Comparison of ENCODE assay signal across 1 cellular context in genomic region chr6:8655670-8656454, GRCh38.
TF ChIP-seq lines count a peak whose summit lies in the region.

No MANE protein-coding gene starts in this region.

TF ChIP-seq in HepG2, 621 proteins besides CTCF, POLR2A, EP300 and RAD21 (continued from another document):
- TF ChIP-seq SOX6 (IDR thresholded peaks at IDR 0.05) (no peak), SOX6 (CRISPR knock-in tag; IDR thresholded peaks at IDR 0.05) (peak; percentile 93), TBL1XR1 (IDR thresholded peaks at IDR 0.05; ENCODE audit: borderline replicate concordance, low read length, partially characterized antibody) (peak; percentile 29), FOXK2 (IDR thresholded peaks at IDR 0.05) (peak; percentile 23; the same call in 1 of the 2 replicates), NFYB (CRISPR knock-in tag; IDR thresholded peaks at IDR 0.05) (no peak), AHDC1 (CRISPR knock-in tag; IDR thresholded peaks at IDR 0.05; ENCODE audit: borderline replicate concordance) (peak; percentile 90; the same call in 1 of the 2 replicates), POGK (CRISPR knock-in tag; conservative IDR thresholded peaks at IDR 0.05) (no peak), ZNF414 (CRISPR knock-in tag; IDR thresholded peaks at IDR 0.05) (no peak), ZNF335 (CRISPR knock-in tag; IDR thresholded peaks at IDR 0.05) (no peak), RCOR2 (CRISPR knock-in tag; IDR thresholded peaks at IDR 0.05) (no peak), HINFP (CRISPR knock-in tag; IDR thresholded peaks at IDR 0.05; ENCODE audit: low read depth) (no peak), ZNF709 (CRISPR knock-in tag; IDR thresholded peaks at IDR 0.05) (no peak), ATF2 (CRISPR knock-in tag; IDR thresholded peaks at IDR 0.05) (no peak), NR1H2 (CRISPR knock-in tag; IDR thresholded peaks at IDR 0.05; ENCODE audit: borderline replicate concordance, low read depth) (no peak), ZBTB34 (CRISPR knock-in tag; IDR thresholded peaks at IDR 0.05) (no peak), ZNF605 (CRISPR knock-in tag; IDR thresholded peaks at IDR 0.05) (no peak), FOXO1 (CRISPR knock-in tag; IDR thresholded peaks at IDR 0.05) (peak; percentile 50; the same call in 1 of the 2 replicates), ZNF564 (CRISPR knock-in tag; IDR thresholded peaks at IDR 0.05) (no peak), MLLT10 (CRISPR knock-in tag; IDR thresholded peaks at IDR 0.05) (no peak), SP2 (CRISPR knock-in tag; IDR thresholded peaks at IDR 0.05) (no peak), FOXP4 (CRISPR knock-in tag; IDR thresholded peaks at IDR 0.05) (peak; percentile 77), SOX5 (CRISPR knock-in tag; IDR thresholded peaks at IDR 0.05; ENCODE audit: borderline replicate concordance) (peak; percentile 93), CEBPZ (IDR thresholded peaks at IDR 0.05; ENCODE audit: low read length) (no peak), ZNF331 (CRISPR knock-in tag; IDR thresholded peaks at IDR 0.05) (no peak), KDM5A (IDR thresholded peaks at IDR 0.05; ENCODE audit: borderline replicate concordance, low read length) (no peak), RXRB (CRISPR knock-in tag; IDR thresholded peaks at IDR 0.05; ENCODE audit: borderline replicate concordance) (peak; percentile 63; the same call in 1 of the 2 replicates), NAIF1 (CRISPR knock-in tag; IDR thresholded peaks at IDR 0.05; ENCODE audit: borderline replicate concordance) (no peak), PPARG (CRISPR knock-in tag; conservative IDR thresholded peaks at IDR 0.05) (peak; percentile 89), ZNF503 (CRISPR knock-in tag; IDR thresholded peaks at IDR 0.05) (0 out of 2 replicates have a peak, but pooled peaks have one; percentile 22), SOX13 (IDR thresholded peaks at IDR 0.05) (no peak; the same call in 1 of the 2 replicates), SOX13 (CRISPR knock-in tag; conservative IDR thresholded peaks at IDR 0.05 in 1 of 2, IDR thresholded peaks at IDR 0.05 in 1 of 2) (peak in 1 of 2 experiments; percentile 89; a peak in 2 of 4 replicates), ZNF562 (CRISPR knock-in tag; IDR thresholded peaks at IDR 0.05; ENCODE audit: borderline replicate concordance) (no peak)
TF ChIP-seq in HepG2: peak in this region for 56.
